27 cellular contexts compared by ENCODE assay signal in the genomic region with DNA sequence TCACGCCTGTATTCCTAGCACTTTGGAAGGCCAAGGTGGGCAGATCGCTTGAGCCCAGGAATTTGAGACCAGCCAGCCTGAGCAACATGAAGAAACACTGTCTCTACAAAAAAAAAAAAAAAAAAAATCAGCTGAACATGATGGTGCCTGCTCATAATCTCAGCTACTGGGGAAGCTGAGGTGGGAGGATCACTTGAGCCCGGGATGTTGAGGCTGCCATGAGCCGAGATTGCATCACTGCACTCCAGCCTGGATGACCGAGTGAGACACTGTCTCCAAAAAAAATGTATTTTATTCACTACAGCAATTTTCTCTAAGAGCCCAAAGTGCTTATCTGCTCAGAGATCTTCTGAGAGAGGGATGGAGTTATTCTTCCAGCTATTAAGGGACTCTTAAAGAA.
DNase-seq lines count a peak whose midpoint lies in the region; ATAC-seq, FAIRE-seq and TF ChIP-seq lines count a peak whose summit lies in the region.
"Had no signal": no experiment of that assay in that cellular context is flagged by ENCODE, and none has a peak within 500 bp of the region (broad histone marks: within the 10 kb centered on the region; RNA-seq: fewer than 3 reads in every experiment).

No MANE protein-coding gene starts in this region.

- H3K27ac ChIP-seq in GM23248 (no peak overlapping the region), H1 (ENCODE audit: low read depth, low read length) (no peak overlapping the region)
- H3K27ac ChIP-seq: 22Rv1, A549, BLaER1 had no signal

- TF ChIP-seq CTCF in H1 (IDR thresholded peaks at IDR 0.05; ENCODE audit: control extremely low read depth in 1 of 3, insufficient read depth in 1 of 3, low read depth in 1 of 3, low read length in 3 of 3) (no peak), fibroblast of the aortic adventitia (IDR thresholded peaks at IDR 0.05; ENCODE audit: insufficient read depth, low read length) (no peak), WTC11 (IDR thresholded peaks at IDR 0.05) (no peak)

- no peak overlapping the region for H3K14ac ChIP-seq in H1 (ENCODE audit: insufficient read length)

- no peak overlapping the region for H3K18ac ChIP-seq in H1 (ENCODE audit: extremely low read depth, low read length)

- no peak overlapping the region for H3K27ac Mint-ChIP-seq in WTC11
- H3K27ac Mint-ChIP-seq in activated T-helper 1 cell treated with anti-CD3 and anti-CD28 coated beads, Interleukin-12 subunit alpha, Interleukin-12 subunit beta, Interleukin-2, Interleukin-4 antibody, amounts not matched to agents 30 ng/mL and 10 ng/mL and 1 ng/mL, durations not matched to agents 14 hours and 24 hours and 36 hours: no peak overlapping the region
- H3K27ac Mint-ChIP-seq: CD14-positive monocyte; CD4-positive, alpha-beta memory T cell; CD4-positive, CD25-positive, alpha-beta regulatory T cell; CD8-positive, alpha-beta memory T cell had no signal

- H3K4me3 ChIP-seq in GM23248: no peak overlapping the region
- H3K4me3 ChIP-seq in H1 (ENCODE audit: extremely low read depth in 1 of 4, insufficient read depth in 2 of 4, low read depth in 3 of 4, low read length in 4 of 4): no peak overlapping the region
- H3K4me3 ChIP-seq in fibroblast of the aortic adventitia (ENCODE audit: low read depth, low read length): no peak overlapping the region
- H3K4me3 ChIP-seq: A549, BLaER1, GM12878 had no signal

- H3K56ac ChIP-seq in H1 (replicated peaks; ENCODE audit: insufficient read length, low read depth, low read length): no peak overlapping the region

- H2BK5ac ChIP-seq in H1 (ENCODE audit: low read depth, low read length): no peak overlapping the region

- in situ Hi-C loops in GM23248 (cut with MboI): no loop called here

- no peaks in the 10 kb centered on the region for H3K4me1 Mint-ChIP-seq in WTC11
- H3K4me1 Mint-ChIP-seq in activated T-helper 1 cell treated with anti-CD3 and anti-CD28 coated beads, Interleukin-12 subunit alpha, Interleukin-12 subunit beta, Interleukin-2, Interleukin-4 antibody, amounts not matched to agents 30 ng/mL and 10 ng/mL and 1 ng/mL, durations not matched to agents 14 hours and 24 hours and 36 hours (ENCODE audit: low read depth): no peaks in the 10 kb centered on the region
- H3K4me1 Mint-ChIP-seq: CD14-positive monocyte; CD4-positive, alpha-beta memory T cell; CD4-positive, CD25-positive, alpha-beta regulatory T cell; CD8-positive, alpha-beta memory T cell had no signal

- H3K36me3 Mint-ChIP-seq in WTC11: peaks cover 4% of the 10 kb centered on the region; the same call in 1 of the 2 replicates
- no peaks in the 10 kb centered on the region for H3K36me3 Mint-ChIP-seq in activated T-helper 1 cell treated with anti-CD3 and anti-CD28 coated beads, Interleukin-12 subunit alpha, Interleukin-12 subunit beta, Interleukin-2, Interleukin-4 antibody, amounts not matched to agents 30 ng/mL and 10 ng/mL and 1 ng/mL, durations not matched to agents 14 hours and 24 hours and 36 hours (ENCODE audit: low read depth)
- H3K36me3 Mint-ChIP-seq: CD14-positive monocyte; CD4-positive, CD25-positive, alpha-beta regulatory T cell had no signal

- H3K23me2 ChIP-seq in H1 (ENCODE audit: low read depth, low read length): no peaks in the 10 kb centered on the region

- POLR2A ChIA-PET in H1 (lab: Charles Lee; ENCODE audit: partially characterized antibody): no interaction called here
- POLR2A ChIA-PET in WTC11 (lab: Charles Lee): no interaction called here

- no peak for TF ChIP-seq EP300 in H1 (IDR thresholded peaks at IDR 0.05; ENCODE audit: borderline replicate concordance in 1 of 2, low read depth in 2 of 2, low read length in 2 of 2)

- H4K20me1 ChIP-seq in GM23248 (ENCODE audit: insufficient read depth) (no peaks in the 10 kb centered on the region), H1 (replicated peaks in 1 of 2; ENCODE audit: control insufficient read depth in 1 of 2, insufficient read depth in 2 of 2, low read length in 2 of 2) (no peaks in the 10 kb centered on the region)
- H4K20me1 ChIP-seq: BLaER1 had no signal

- no peak overlapping the region for H4K8ac ChIP-seq in H1 (ENCODE audit: extremely low read depth, insufficient read depth, low read length)

- TF ChIP-seq POLR2A in H1 (IDR thresholded peaks at IDR 0.05; ENCODE audit: control extremely low read depth in 1 of 2, low read depth in 2 of 2, low read length in 2 of 2): no peak

- H3K79me2 ChIP-seq in GM23248 (ENCODE audit: insufficient read depth) (no peaks in the 10 kb centered on the region), H1 (ENCODE audit: control insufficient read depth in 1 of 2, insufficient read depth in 2 of 2, low read length in 2 of 2) (no peaks in the 10 kb centered on the region)

- no peaks in the 10 kb centered on the region for H3K27me3 Mint-ChIP-seq in WTC11 (ENCODE audit: low read depth)
- H3K27me3 Mint-ChIP-seq in activated T-helper 1 cell treated with anti-CD3 and anti-CD28 coated beads, Interleukin-12 subunit alpha, Interleukin-12 subunit beta, Interleukin-2, Interleukin-4 antibody, amounts not matched to agents 30 ng/mL and 10 ng/mL and 1 ng/mL, durations not matched to agents 14 hours and 24 hours and 36 hours (ENCODE audit: insufficient read depth): peaks cover 6% of the 10 kb centered on the region

- H2BK15ac ChIP-seq in H1 (ENCODE audit: low read length): no peak overlapping the region

- no peak overlapping the region for H2BK20ac ChIP-seq in H1 (ENCODE audit: low read length)

- DNase-seq in left cardiac atrium: peak; percentile 23
- no peak for DNase-seq in Right ventricle myocardium superior
- DNase-seq in GM23248: peak; percentile 4
- DNase-seq in H1 (ENCODE audit: low read depth in 1 of 2, low spot score in 2 of 2): no peak
- DNase-seq in fibroblast of the aortic adventitia (ENCODE audit: low read depth): peak; percentile 4
- DNase-seq in WTC11 (ENCODE audit: low spot score): no peak
- DNase-seq in activated T-helper 1 cell treated with anti-CD3 and anti-CD28 coated beads, Interleukin-12 subunit alpha, Interleukin-12 subunit beta, Interleukin-2, Interleukin-4 antibody, amounts not matched to agents 30 ng/mL and 10 ng/mL and 1 ng/mL, durations not matched to agents 14 hours and 24 hours and 36 hours (ENCODE audit: low spot score): no peak
- DNase-seq: BE2C; C1 segment of cervical spinal cord; CD4-positive, alpha-beta memory T cell; CD4-positive, CD25-positive, alpha-beta regulatory T cell; CD8-positive, alpha-beta memory T cell; COR-L47; DMS 273 treated with DMSO at 0.1 percent for 48 hours; DMS153; DMS53; DMS79; DND-41; EL; GDM1 had no signal

- H3K9ac ChIP-seq in GM23248 (no peak overlapping the region), H1 (replicated peaks in 1 of 4; ENCODE audit: extremely low read depth in 1 of 4, low read depth in 3 of 4, low read length in 3 of 4) (no peak overlapping the region)
- H3K9ac ChIP-seq: BLaER1 had no signal

- H2BK120ac ChIP-seq in H1 (replicated peaks; ENCODE audit: low read depth, low read length): no peak overlapping the region

- 40 to 48% methylated on average over 5 of the region's 5 CpGs for WGBS in GM23248 (ENCODE audit: low coverage in 1 of 2, low lambda C conversion rate in 2 of 2, missing lambda C conversion rate in 2 of 2), 2 experiments
- WGBS in H1 (ENCODE audit: extremely low coverage in 1 of 2, insufficient coverage in 1 of 2, insufficient read length in 1 of 2, insufficient replicate concordance in 2 of 2, low coverage in 1 of 2, low lambda C conversion rate in 2 of 2, missing lambda C conversion rate in 1 of 2), 2 experiments: 91% methylated on average over 5 of the region's 5 CpGs; no CpG with 5 or more reads in 1 of the 2 experiments

- no peak overlapping the region for H2BK12ac ChIP-seq in H1 (ENCODE audit: low read depth, low read length)

- H3K9me2 ChIP-seq in GM23248 (ENCODE audit: insufficient read depth): no peaks in the 10 kb centered on the region

- H3K4me1 ChIP-seq in GM23248 (ENCODE audit: insufficient read depth) (no peaks in the 10 kb centered on the region), H1 (replicated peaks in 1 of 4; ENCODE audit: control insufficient read depth in 3 of 4, insufficient read depth in 4 of 4, low read length in 3 of 4) (no peaks in the 10 kb centered on the region)
- H3K4me1 ChIP-seq: A549, BE2C, BLaER1 had no signal

- no peaks in the 10 kb centered on the region for H3K9me3 ChIP-seq in GM23248 (ENCODE audit: low read depth)
- H3K9me3 ChIP-seq in H1 (ENCODE audit: insufficient read depth in 2 of 2, low read depth in 1 of 2, low read length in 1 of 2): no peaks in the 10 kb centered on the region
- H3K9me3 ChIP-seq: A549, BE2C, BLaER1 had no signal

- H2AK5ac ChIP-seq in H1 (ENCODE audit: low read depth, low read length): no peak overlapping the region

- no peaks in the 10 kb centered on the region for H3K79me1 ChIP-seq in H1 (ENCODE audit: low read depth, low read length)

- no peak overlapping the region for H2AFZ ChIP-seq in GM23248
- no peak overlapping the region for H2AFZ ChIP-seq in H1 (ENCODE audit: low read length)

- H4K91ac ChIP-seq in H1 (replicated peaks; ENCODE audit: insufficient read length, low read length): no peak overlapping the region

- no peak overlapping the region for H3K4ac ChIP-seq in H1 (replicated peaks; ENCODE audit: insufficient read length, low read depth, low read length)

- no peak overlapping the region for H4K5ac ChIP-seq in H1 (ENCODE audit: insufficient read length, low read depth, low read length)

- no peak overlapping the region for H3K4me2 ChIP-seq in GM23248 (ENCODE audit: unreplicated experiment)
- H3K4me2 ChIP-seq in H1 (ENCODE audit: insufficient read depth in 1 of 2, low read depth in 2 of 2, low read length in 2 of 2): no peak overlapping the region
- H3K4me2 ChIP-seq: A549, BLaER1 had no signal

- no peak for TF ChIP-seq RAD21 in H1 (IDR thresholded peaks at IDR 0.05 in 1 of 2, conservative IDR thresholded peaks at IDR 0.05 in 1 of 2; ENCODE audit: low read depth in 2 of 2, low read length in 2 of 2)

- H3K36me3 ChIP-seq in GM23248 (ENCODE audit: low read depth) (no peaks in the 10 kb centered on the region), H1 (ENCODE audit: control insufficient read depth in 2 of 4, insufficient read depth in 4 of 4, low read length in 3 of 4) (no peaks in the 10 kb centered on the region)
- H3K36me3 ChIP-seq: BE2C, BLaER1 had no signal

- no peaks in the 10 kb centered on the region; the same call in 1 of the 2 replicates for H3K27me3 ChIP-seq in GM23248 (replicated peaks; ENCODE audit: insufficient read depth)
- H3K27me3 ChIP-seq in H1 (replicated peaks in 1 of 4; ENCODE audit: control insufficient read depth in 3 of 4, extremely low read depth in 1 of 4, insufficient read depth in 3 of 4, low read length in 3 of 4): no peaks in the 10 kb centered on the region
- H3K27me3 ChIP-seq: BE2C, BLaER1 had no signal

- H3F3A ChIP-seq in GM23248 (ENCODE audit: insufficient read depth): no peaks in the 10 kb centered on the region

- H3K9me3 Mint-ChIP-seq in WTC11: peaks cover 27% of the 10 kb centered on the region
- H3K9me3 Mint-ChIP-seq in activated T-helper 1 cell treated with anti-CD3 and anti-CD28 coated beads, Interleukin-12 subunit alpha, Interleukin-12 subunit beta, Interleukin-2, Interleukin-4 antibody, amounts not matched to agents 30 ng/mL and 10 ng/mL and 1 ng/mL, durations not matched to agents 14 hours and 24 hours and 36 hours: peaks cover 12% of the 10 kb centered on the region

- no peak for FAIRE-seq in H1 (lab: Jason Lieb, UNC)
- FAIRE-seq: A549, GM12878, GM12892, GM18507 had no signal

- H3K4me3 Mint-ChIP-seq in WTC11: no peak overlapping the region
- no peak overlapping the region for H3K4me3 Mint-ChIP-seq in activated T-helper 1 cell treated with anti-CD3 and anti-CD28 coated beads, Interleukin-12 subunit alpha, Interleukin-12 subunit beta, Interleukin-2, Interleukin-4 antibody, amounts not matched to agents 30 ng/mL and 10 ng/mL and 1 ng/mL, durations not matched to agents 14 hours and 24 hours and 36 hours
- H3K4me3 Mint-ChIP-seq: CD14-positive monocyte; CD4-positive, alpha-beta memory T cell; CD4-positive, CD25-positive, alpha-beta regulatory T cell; CD8-positive, alpha-beta memory T cell had no signal

- no peak overlapping the region for H3K23ac ChIP-seq in H1 (ENCODE audit: insufficient read length)

- ATAC-seq in left cardiac atrium (no peak), Right ventricle myocardium superior (ENCODE audit: poor library complexity) (no peak), WTC11 (no peak)
- ATAC-seq: A549, GM12878 had no signal

- intact Hi-C loops in left cardiac atrium (cut with DNase I): no loop called here
- intact Hi-C loops in Right ventricle myocardium superior (cut with DNase I): no loop called here
- intact Hi-C loops in activated T-helper 1 cell treated with anti-CD3 and anti-CD28 coated beads, Interleukin-12 subunit alpha, Interleukin-12 subunit beta, Interleukin-2, Interleukin-4 antibody, amounts not matched to agents 30 ng/mL and 10 ng/mL and 1 ng/mL, durations not matched to agents 14 hours and 24 hours and 36 hours (cut with micrococcal nuclease): no loop called here

- CTCF ChIA-PET in H1 (lab: Charles Lee; ENCODE audit: partially characterized antibody) (interaction anchor here (0.7 to 1.0 kb wide), 2 partner anchors 34 to 1529 kb away, joined by 3 to 4 read pairs; no protein-coding TSS in a partner anchor), WTC11 (lab: Charles Lee) (interaction anchor here (0.6 kb wide), 1 partner anchor 29 kb away, joined by 3 read pairs; no protein-coding TSS in a partner anchor)

Comparison
In these comparisons a context has a peak if more than half of its experiments do, and no peak if none do; other contexts are left out.
1. DNase-seq: peak in left cardiac atrium (single experiment), GM23248 (single experiment) and fibroblast of the aortic adventitia (single experiment); none in Right ventricle myocardium superior (single experiment), H1 (0 of 2), WTC11 (single experiment) and activated T-helper 1 cell treated with anti-CD3 and anti-CD28 coated beads, Interleukin-12 subunit alpha, Interleukin-12 subunit beta, Interleukin-2, Interleukin-4 antibody, amounts not matched to agents 30 ng/mL and 10 ng/mL and 1 ng/mL, durations not matched to agents 14 hours and 24 hours and 36 hours (single experiment).